In the genomic region with DNA sequence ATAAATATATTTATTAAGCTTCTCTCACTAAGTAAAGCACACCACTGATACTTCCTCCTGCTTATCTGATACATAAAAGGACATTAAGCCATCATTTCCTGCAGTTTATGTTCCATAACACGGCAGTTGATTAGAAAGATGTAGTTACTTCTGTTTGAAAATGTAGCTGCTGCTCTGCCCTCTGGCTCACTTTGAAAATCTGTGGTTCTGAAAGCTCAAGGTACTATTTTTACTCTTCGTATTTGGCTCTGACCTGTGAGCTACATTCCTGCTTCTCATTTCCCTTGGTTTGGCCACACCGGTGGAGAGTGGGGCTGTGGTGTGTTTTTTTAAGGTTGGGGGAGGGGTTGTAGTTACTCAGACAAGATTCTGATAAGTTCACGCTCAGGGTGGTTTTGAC, we compare ENCODE assay signal across 9 cellular contexts. TPM values are rescaled to one million over a fixed set of nuclear protein-coding genes. Genes with fewer than 3 reads are reported as not detected.
A peak's percentile ranks its signal among the peaks of the same experiment; 100 is the strongest.
DNase-seq lines count a peak whose midpoint lies in the region; ATAC-seq and TF ChIP-seq lines count a peak whose summit lies in the region.
"Had no signal": no experiment of that assay in that cellular context is flagged by ENCODE, and none has a peak within 500 bp of the region (broad histone marks: within the 10 kb centered on the region; RNA-seq: fewer than 3 reads in every experiment).

No MANE protein-coding gene starts in this region.

- H3K4me3 ChIP-seq in BLaER1 treated with 17β-estradiol and CSF1 and Interleukin-3, amounts not matched to agents 10 nM and 100 nM = no peak overlapping the region

- no peak for TF ChIP-seq CTCF in progenitor cell of endocrine pancreas (IDR thresholded peaks at IDR 0.05; ENCODE audit: unreplicated experiment)

- H3K36me3 Mint-ChIP-seq in central memory CD8-positive, alpha-beta T cell (ENCODE audit: insufficient read depth) = no peaks in the 10 kb centered on the region
- no peaks in the 10 kb centered on the region for H3K36me3 Mint-ChIP-seq in progenitor cell of endocrine pancreas (ENCODE audit: insufficient read depth)

- H3K27me3 ChIP-seq in BLaER1 treated with 17β-estradiol and CSF1 and Interleukin-3, amounts not matched to agents 10 nM and 100 nM = no peaks in the 10 kb centered on the region

- DNase-seq in central memory CD8-positive, alpha-beta T cell (ENCODE audit: low spot score in 2 of 2) = no peak
- DNase-seq in posterior cingulate gyrus = no peak
- no peak for DNase-seq in NCI-H1048 (lab: John Stamatoyannopoulos, UW)
- DNase-seq in activated CD4-positive, alpha-beta T cell treated with anti-CD3 and anti-CD28 coated beads, Interleukin-2, amount 50 U/mL, for 4 hours = no peak
- DNase-seq in progenitor cell of endocrine pancreas (ENCODE audit: low spot score, unreplicated experiment) = no peak
- DNase-seq: NCI-H2107 had no signal

- 0 out of 22 replicates have a peak overlapping the region, but pooled peaks of 1 of the 11 experiments have one; percentile 50 for H3K9ac ChIP-seq in BLaER1 treated with 17β-estradiol and CSF1 and Interleukin-3, amounts not matched to agents 10 nM and 100 nM

- H3K9me3 Mint-ChIP-seq in central memory CD8-positive, alpha-beta T cell = no peaks in the 10 kb centered on the region
- no peaks in the 10 kb centered on the region for H3K9me3 Mint-ChIP-seq in progenitor cell of endocrine pancreas (ENCODE audit: low read depth)

- H3K27ac Mint-ChIP-seq in central memory CD8-positive, alpha-beta T cell (ENCODE audit: low read depth) = no peak overlapping the region
- no peak overlapping the region for H3K27ac Mint-ChIP-seq in progenitor cell of endocrine pancreas

- no peaks in the 10 kb centered on the region for H4K20me1 ChIP-seq in BLaER1 treated with 17β-estradiol and CSF1 and Interleukin-3, amounts not matched to agents 10 nM and 100 nM

- no peaks in the 10 kb centered on the region for H3K9me3 ChIP-seq in BLaER1 treated with 17β-estradiol and CSF1 and Interleukin-3, amounts not matched to agents 10 nM and 100 nM (replicated peaks in 1 of 11)

- H3K27me3 Mint-ChIP-seq in central memory CD8-positive, alpha-beta T cell = no peaks in the 10 kb centered on the region
- H3K27me3 Mint-ChIP-seq in progenitor cell of endocrine pancreas = no peaks in the 10 kb centered on the region

- H3K4me3 Mint-ChIP-seq in central memory CD8-positive, alpha-beta T cell = peak overlapping the region; percentile 18
- H3K4me3 Mint-ChIP-seq in progenitor cell of endocrine pancreas (ENCODE audit: low read depth) = no peak overlapping the region

- peaks cover 4 to 14% (median 9%) of the 10 kb centered on the region in 10 experiments; a peak in 17 of 20 replicates for H3K4me1 ChIP-seq in BLaER1 treated with 17β-estradiol and CSF1 and Interleukin-3, amounts not matched to agents 10 nM and 100 nM

- ATAC-seq in GM19351 (IDR thresholded peaks at IDR 0.05; ENCODE audit: unreplicated experiment) (peak; percentile 97), HG03108 (IDR thresholded peaks at IDR 0.05; ENCODE audit: unreplicated experiment) (peak; percentile 86)
- no peak for ATAC-seq in central memory CD8-positive, alpha-beta T cell (replicated peaks; ENCODE audit: extremely low read depth, poor library complexity, severe bottlenecking)

- H3K4me1 Mint-ChIP-seq in central memory CD8-positive, alpha-beta T cell = peaks cover 5% of the 10 kb centered on the region
- H3K4me1 Mint-ChIP-seq in progenitor cell of endocrine pancreas (ENCODE audit: low read depth) = no peaks in the 10 kb centered on the region

- H3K36me3 ChIP-seq in BLaER1 treated with 17β-estradiol and CSF1 and Interleukin-3, amounts not matched to agents 10 nM and 100 nM = no peaks in the 10 kb centered on the region

- intact Hi-C loops in posterior cingulate gyrus (cut with DNase I) = no loop called here

- peak overlapping the region; percentile 35 to 73 (median 62); a peak in 19 of 22 replicates for H3K4me2 ChIP-seq in BLaER1 treated with 17β-estradiol and CSF1 and Interleukin-3, amounts not matched to agents 10 nM and 100 nM

- peak overlapping the region in 2 of 11 experiments; percentile 40; a peak in 4 of 22 replicates for H3K27ac ChIP-seq in BLaER1 treated with 17β-estradiol and CSF1 and Interleukin-3, amounts not matched to agents 10 nM and 100 nM

RNA-seq across cellular contexts. Expression of a gene that starts 12.8 kb away (rescaled TPM):
- 12.2 and 17.3 TPM in 2 replicates for total RNA-seq in progenitor cell of endocrine pancreas
